10 cellular contexts compared by ENCODE assay signal in genomic region chr13:24267283-24267682, GRCh38. TPM values are rescaled to one million over a fixed set of nuclear protein-coding genes. Genes with fewer than 3 reads are reported as not detected.
DNase-seq lines count a peak whose midpoint lies in the region; ATAC-seq and TF ChIP-seq lines count a peak whose summit lies in the region.
"Had no signal": no experiment of that assay in that cellular context is flagged by ENCODE, and none has a peak within 500 bp of the region (broad histone marks: within the 10 kb centered on the region; RNA-seq: fewer than 3 reads in every experiment).

No MANE protein-coding gene starts in this region.

- H3K27me3 ChIP-seq in BLaER1 treated with 17β-estradiol and CSF1 and Interleukin-3, amounts not matched to agents 10 nM and 100 nM = no peaks in the 10 kb centered on the region
- no peaks in the 10 kb centered on the region for H3K27me3 ChIP-seq in Loucy (ENCODE audit: insufficient read depth, low read length, poor library complexity, severe bottlenecking)
- no peaks in the 10 kb centered on the region for H3K27me3 ChIP-seq in effector memory CD4-positive, alpha-beta T cell (replicated peaks; ENCODE audit: control insufficient read depth, insufficient read depth, low read length, poor library complexity, severe bottlenecking)
- no peaks in the 10 kb centered on the region for H3K27me3 ChIP-seq in hepatocyte

- peak overlapping the region in 4 of 10 experiments; percentile 2 to 22 (median 15); a peak in 2 of 20 replicates for H3K4me3 ChIP-seq in BLaER1 treated with 17β-estradiol and CSF1 and Interleukin-3, amounts not matched to agents 10 nM and 100 nM
- H3K4me3 ChIP-seq in Loucy (ENCODE audit: low read length, poor library complexity, severe bottlenecking) (no peak overlapping the region), hepatocyte (no peak overlapping the region)
- peak overlapping the region; percentile 31 for H3K4me3 ChIP-seq in effector memory CD4-positive, alpha-beta T cell (ENCODE audit: insufficient read depth, low read depth, low read length, poor library complexity, severe bottlenecking)

- peak in 1 of 3 donors; percentile 31 for DNase-seq in effector memory CD4-positive, alpha-beta T cell
- DNase-seq in renal cortical epithelial cell (ENCODE audit: low read depth) (peak; percentile 36), hepatocyte (ENCODE audit: low spot score) (no peak), DMS 273 treated with DMSO at 0.1 percent for 48 hours (lab: John Stamatoyannopoulos, UW) (no peak)
- DNase-seq: amniotic stem cell had no signal

- peak overlapping the region; percentile 3 to 46 (median 30); a peak in 11 of 22 replicates for H3K9ac ChIP-seq in BLaER1 treated with 17β-estradiol and CSF1 and Interleukin-3, amounts not matched to agents 10 nM and 100 nM
- no peak overlapping the region for H3K9ac ChIP-seq in Loucy (ENCODE audit: low read depth, low read length, poor library complexity, severe bottlenecking)

- TF ChIP-seq CTCF in Loucy (conservative IDR thresholded peaks at IDR 0.05; ENCODE audit: low read length) (no peak), hepatocyte (IDR thresholded peaks at IDR 0.05; ENCODE audit: poor library complexity) (no peak)

- H3K4me2 ChIP-seq in BLaER1 treated with 17β-estradiol and CSF1 and Interleukin-3, amounts not matched to agents 10 nM and 100 nM = peak overlapping the region; percentile 19 to 62 (median 55); a peak in 21 of 22 replicates
- H3K4me2 ChIP-seq in Loucy (ENCODE audit: low read depth, low read length, poor library complexity, severe bottlenecking) (peak overlapping the region; percentile 22), hepatocyte (no peak overlapping the region)

- H4K20me1 ChIP-seq in BLaER1 treated with 17β-estradiol and CSF1 and Interleukin-3, amounts not matched to agents 10 nM and 100 nM = no peaks in the 10 kb centered on the region
- H4K20me1 ChIP-seq in Loucy (ENCODE audit: insufficient read depth, low read length, poor library complexity, severe bottlenecking) = no peaks in the 10 kb centered on the region
- H4K20me1 ChIP-seq in hepatocyte (ENCODE audit: insufficient read depth, poor library complexity, severe bottlenecking) = no peaks in the 10 kb centered on the region

- H3K9me2 ChIP-seq in Loucy (replicated peaks; ENCODE audit: low read depth, low read length) (no peaks in the 10 kb centered on the region), hepatocyte (replicated peaks; ENCODE audit: insufficient read depth) (no peaks in the 10 kb centered on the region)

- WGBS in hepatocyte (ENCODE audit: low lambda C conversion rate, missing lambda C conversion rate) = 94% methylated on average over 3 of the region's 3 CpGs

- ATAC-seq in HG03520 (IDR thresholded peaks at IDR 0.05; ENCODE audit: unreplicated experiment) = no peak
- no peak for ATAC-seq in HG02610 (IDR thresholded peaks at IDR 0.05; ENCODE audit: unreplicated experiment)

- H3K4me1 ChIP-seq in BLaER1 treated with 17β-estradiol and CSF1 and Interleukin-3, amounts not matched to agents 10 nM and 100 nM = peaks cover 43 to 75% (median 49%) of the 10 kb centered on the region in 10 experiments
- H3K4me1 ChIP-seq in Loucy (ENCODE audit: insufficient read depth, low read length, poor library complexity, severe bottlenecking) (peaks cover 40% of the 10 kb centered on the region), hepatocyte (ENCODE audit: insufficient read depth) (peaks cover 26% of the 10 kb centered on the region)
- H3K4me1 ChIP-seq in effector memory CD4-positive, alpha-beta T cell (ENCODE audit: control insufficient read depth, insufficient read depth, low read length, poor library complexity, severe bottlenecking) = peaks cover 66% of the 10 kb centered on the region

- peaks cover 9% of the 10 kb centered on the region; the same call in 1 of the 2 replicates for H3F3A ChIP-seq in Loucy (ENCODE audit: low read depth)

- H3K9me3 ChIP-seq in BLaER1 treated with 17β-estradiol and CSF1 and Interleukin-3, amounts not matched to agents 10 nM and 100 nM (replicated peaks in 1 of 11) = no peaks in the 10 kb centered on the region
- H3K9me3 ChIP-seq in Loucy (ENCODE audit: insufficient read depth, low read depth, low read length) (no peaks in the 10 kb centered on the region), hepatocyte (ENCODE audit: low read depth) (no peaks in the 10 kb centered on the region)
- no peaks in the 10 kb centered on the region for H3K9me3 ChIP-seq in effector memory CD4-positive, alpha-beta T cell (ENCODE audit: control insufficient read depth, low read length)

- no peaks in the 10 kb centered on the region for H3K36me3 ChIP-seq in BLaER1 treated with 17β-estradiol and CSF1 and Interleukin-3, amounts not matched to agents 10 nM and 100 nM
- H3K36me3 ChIP-seq in Loucy (ENCODE audit: insufficient read depth, low read length) (no peaks in the 10 kb centered on the region), hepatocyte (replicated peaks; ENCODE audit: insufficient read depth, low read depth) (no peaks in the 10 kb centered on the region)
- no peaks in the 10 kb centered on the region for H3K36me3 ChIP-seq in effector memory CD4-positive, alpha-beta T cell (ENCODE audit: control insufficient read depth, insufficient read depth, low read length)

- H3K27ac ChIP-seq in BLaER1 treated with 17β-estradiol and CSF1 and Interleukin-3, amounts not matched to agents 10 nM and 100 nM = peak overlapping the region in 10 of 11 experiments; percentile 39 to 70 (median 54); a peak in 18 of 22 replicates
- H3K27ac ChIP-seq in effector memory CD4-positive, alpha-beta T cell (ENCODE audit: insufficient read depth, low read length, poor library complexity, severe bottlenecking) = peak overlapping the region; percentile 80
- no peak overlapping the region for H3K27ac ChIP-seq in hepatocyte
- H3K27ac ChIP-seq: HL-60 had no signal

- H2AFZ ChIP-seq in Loucy (ENCODE audit: low read length) (no peak overlapping the region), hepatocyte (no peak overlapping the region)

- H3K79me2 ChIP-seq in Loucy (ENCODE audit: insufficient read depth, low read length) (peaks cover 9% of the 10 kb centered on the region; the same call in 1 of the 2 replicates), hepatocyte (no peaks in the 10 kb centered on the region)

RNA-seq across cellular contexts. Expression of gene C1QTNF9, which starts 42.1 kb away (rescaled TPM):
- total RNA-seq in renal cortical epithelial cell (not detected in 2 replicates), hepatocyte (not detected in 2 replicates)
- not detected in 2 replicates for polyA plus RNA-seq in hepatocyte
